2 cellular contexts compared by ENCODE assay signal in genomic region chr5:95859327-95860060, GRCh38.
TF ChIP-seq lines count a peak whose summit lies in the region.

No MANE protein-coding gene starts in this region.

TF ChIP-seq in IMR-90, 13 proteins besides CTCF, POLR2A, EP300 and RAD21:
- TF ChIP-seq BHLHE40 (IDR thresholded peaks at IDR 0.05; ENCODE audit: low read depth, low read length), result peak; percentile 59; the same call in 1 of the 2 replicates
- no peak for TF ChIP-seq RFX5 (IDR thresholded peaks at IDR 0.05; ENCODE audit: low read depth, low read length)

TF ChIP-seq in K562, 482 proteins besides CTCF, POLR2A, EP300 and RAD21:
- TF ChIP-seq ZNF79 (CRISPR knock-in tag; IDR thresholded peaks at IDR 0.05; ENCODE audit: low read depth) (no peak), BHLHE40 (IDR thresholded peaks at IDR 0.05; ENCODE audit: low read length) (no peak), PCBP2 (IDR thresholded peaks at IDR 0.05; ENCODE audit: low read depth, low read length, poor library complexity, severe bottlenecking) (no peak), NCOA6 (IDR thresholded peaks at IDR 0.05) (no peak), SPI1 (IDR thresholded peaks at IDR 0.05; ENCODE audit: borderline replicate concordance, low read depth, low read length) (no peak), IFI16 (CRISPR knock-in tag; IDR thresholded peaks at IDR 0.05) (no peak), MLX (CRISPR knock-in tag; conservative IDR thresholded peaks at IDR 0.05) (no peak), ZNF165 (CRISPR knock-in tag; IDR thresholded peaks at IDR 0.05; ENCODE audit: borderline replicate concordance) (no peak), SIRT6 (IDR thresholded peaks at IDR 0.05; ENCODE audit: low read depth, low read length) (no peak), ZNF644 (tag; IDR thresholded peaks at IDR 0.05; ENCODE audit: low read depth) (no peak), ZFP36 (IDR thresholded peaks at IDR 0.05; ENCODE audit: low read depth, low read length, partially characterized antibody) (no peak), TBP (optimal IDR thresholded peaks at IDR 0.05; ENCODE audit: low read depth, low read length) (no peak), CAMTA2 (CRISPR knock-in tag; conservative IDR thresholded peaks at IDR 0.05) (no peak), ZNF133 (CRISPR knock-in tag; IDR thresholded peaks at IDR 0.05) (no peak), TCFL5 (CRISPR knock-in tag; conservative IDR thresholded peaks at IDR 0.05) (no peak), ERF (CRISPR knock-in tag; IDR thresholded peaks at IDR 0.05) (no peak), HNRNPK (IDR thresholded peaks at IDR 0.05; ENCODE audit: low read depth, low read length, poor library complexity, severe bottlenecking) (no peak), NFE2 (IDR thresholded peaks at IDR 0.05; ENCODE audit: low read depth) (no peak)
- TF ChIP-seq, protein P1, sequence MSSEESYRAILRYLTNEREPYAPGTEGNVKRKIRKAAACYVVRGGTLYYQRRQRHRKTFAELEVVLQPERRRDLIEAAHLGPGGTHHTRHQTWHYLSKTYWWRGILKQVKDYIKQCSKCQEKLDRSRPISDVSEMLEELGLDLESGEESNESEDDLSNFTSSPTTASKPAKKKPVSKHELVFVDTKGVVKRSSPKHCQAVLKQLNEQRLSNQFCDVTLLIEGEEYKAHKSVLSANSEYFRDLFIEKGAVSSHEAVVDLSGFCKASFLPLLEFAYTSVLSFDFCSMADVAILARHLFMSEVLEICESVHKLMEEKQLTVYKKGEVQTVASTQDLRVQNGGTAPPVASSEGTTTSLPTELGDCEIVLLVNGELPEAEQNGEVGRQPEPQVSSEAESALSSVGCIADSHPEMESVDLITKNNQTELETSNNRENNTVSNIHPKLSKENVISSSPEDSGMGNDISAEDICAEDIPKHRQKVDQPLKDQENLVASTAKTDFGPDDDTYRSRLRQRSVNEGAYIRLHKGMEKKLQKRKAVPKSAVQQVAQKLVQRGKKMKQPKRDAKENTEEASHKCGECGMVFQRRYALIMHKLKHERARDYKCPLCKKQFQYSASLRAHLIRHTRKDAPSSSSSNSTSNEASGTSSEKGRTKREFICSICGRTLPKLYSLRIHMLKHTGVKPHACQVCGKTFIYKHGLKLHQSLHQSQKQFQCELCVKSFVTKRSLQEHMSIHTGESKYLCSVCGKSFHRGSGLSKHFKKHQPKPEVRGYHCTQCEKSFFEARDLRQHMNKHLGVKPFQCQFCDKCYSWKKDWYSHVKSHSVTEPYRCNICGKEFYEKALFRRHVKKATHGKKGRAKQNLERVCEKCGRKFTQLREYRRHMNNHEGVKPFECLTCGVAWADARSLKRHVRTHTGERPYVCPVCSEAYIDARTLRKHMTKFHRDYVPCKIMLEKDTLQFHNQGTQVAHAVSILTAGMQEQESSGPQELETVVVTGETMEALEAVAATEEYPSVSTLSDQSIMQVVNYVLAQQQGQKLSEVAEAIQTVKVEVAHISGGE (CRISPR knock-in tag; IDR thresholded peaks at IDR 0.05), result no peak
